Comparison of ENCODE assay signal across 1 cellular context in the genomic region with DNA sequence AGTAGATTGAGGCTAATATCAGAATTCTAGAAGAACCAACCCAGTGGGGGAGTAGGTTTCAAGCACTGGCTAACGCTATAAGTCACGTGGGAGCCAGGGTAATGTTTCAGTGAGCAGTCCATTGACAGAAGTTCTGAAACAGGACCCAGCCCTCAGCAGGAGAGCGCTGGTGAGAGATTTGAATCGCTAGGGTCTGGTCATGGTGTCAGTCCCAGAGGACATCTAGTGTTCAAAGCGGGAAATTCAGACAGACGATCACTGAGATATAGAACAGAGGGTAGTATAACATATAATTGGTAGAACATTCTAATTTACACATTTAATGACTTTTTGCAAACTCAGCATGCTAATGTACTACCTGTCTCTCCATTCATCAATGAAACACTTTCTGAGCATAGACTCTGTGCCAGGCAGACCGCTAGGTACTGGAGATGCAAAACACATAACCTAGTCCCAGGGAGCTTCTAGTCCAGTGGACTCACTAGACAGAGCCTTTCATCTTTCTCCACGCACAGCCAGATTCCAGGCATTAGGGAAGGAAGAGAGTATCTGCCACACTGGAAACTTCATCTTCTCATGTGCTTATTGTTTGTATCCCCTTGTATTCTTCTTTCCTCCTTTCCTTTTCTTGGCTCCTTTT.
A peak's percentile ranks its signal among the peaks of the same experiment; 100 is the strongest.
TF ChIP-seq lines count a peak whose summit lies in the region.

No MANE protein-coding gene starts in this region.

TF ChIP-seq in A549, 52 proteins besides CTCF, POLR2A, EP300 and RAD21 (continued from another document):
- TF ChIP-seq, protein P1, sequence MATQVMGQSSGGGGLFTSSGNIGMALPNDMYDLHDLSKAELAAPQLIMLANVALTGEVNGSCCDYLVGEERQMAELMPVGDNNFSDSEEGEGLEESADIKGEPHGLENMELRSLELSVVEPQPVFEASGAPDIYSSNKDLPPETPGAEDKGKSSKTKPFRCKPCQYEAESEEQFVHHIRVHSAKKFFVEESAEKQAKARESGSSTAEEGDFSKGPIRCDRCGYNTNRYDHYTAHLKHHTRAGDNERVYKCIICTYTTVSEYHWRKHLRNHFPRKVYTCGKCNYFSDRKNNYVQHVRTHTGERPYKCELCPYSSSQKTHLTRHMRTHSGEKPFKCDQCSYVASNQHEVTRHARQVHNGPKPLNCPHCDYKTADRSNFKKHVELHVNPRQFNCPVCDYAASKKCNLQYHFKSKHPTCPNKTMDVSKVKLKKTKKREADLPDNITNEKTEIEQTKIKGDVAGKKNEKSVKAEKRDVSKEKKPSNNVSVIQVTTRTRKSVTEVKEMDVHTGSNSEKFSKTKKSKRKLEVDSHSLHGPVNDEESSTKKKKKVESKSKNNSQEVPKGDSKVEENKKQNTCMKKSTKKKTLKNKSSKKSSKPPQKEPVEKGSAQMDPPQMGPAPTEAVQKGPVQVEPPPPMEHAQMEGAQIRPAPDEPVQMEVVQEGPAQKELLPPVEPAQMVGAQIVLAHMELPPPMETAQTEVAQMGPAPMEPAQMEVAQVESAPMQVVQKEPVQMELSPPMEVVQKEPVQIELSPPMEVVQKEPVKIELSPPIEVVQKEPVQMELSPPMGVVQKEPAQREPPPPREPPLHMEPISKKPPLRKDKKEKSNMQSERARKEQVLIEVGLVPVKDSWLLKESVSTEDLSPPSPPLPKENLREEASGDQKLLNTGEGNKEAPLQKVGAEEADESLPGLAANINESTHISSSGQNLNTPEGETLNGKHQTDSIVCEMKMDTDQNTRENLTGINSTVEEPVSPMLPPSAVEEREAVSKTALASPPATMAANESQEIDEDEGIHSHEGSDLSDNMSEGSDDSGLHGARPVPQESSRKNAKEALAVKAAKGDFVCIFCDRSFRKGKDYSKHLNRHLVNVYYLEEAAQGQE (IDR thresholded peaks at IDR 0.05), result peak; percentile 82
- TF ChIP-seq SMC3 (IDR thresholded peaks at IDR 0.05) (peak; percentile 96), NPAS2 (CRISPR knock-in tag; IDR thresholded peaks at IDR 0.05; ENCODE audit: borderline replicate concordance) (no peak), PHF8 (IDR thresholded peaks at IDR 0.05; ENCODE audit: borderline replicate concordance, low read depth) (no peak), CHD2 (IDR thresholded peaks at IDR 0.05; ENCODE audit: low read length, partially characterized antibody) (no peak), FOSB (CRISPR knock-in tag; IDR thresholded peaks at IDR 0.05) (no peak), MAFK (IDR thresholded peaks at IDR 0.05; ENCODE audit: partially characterized antibody) (peak; percentile 89), HOXA7 (CRISPR knock-in tag; IDR thresholded peaks at IDR 0.05) (no peak)
